ENCODE assay signal across 2 cellular contexts in the genomic region with DNA sequence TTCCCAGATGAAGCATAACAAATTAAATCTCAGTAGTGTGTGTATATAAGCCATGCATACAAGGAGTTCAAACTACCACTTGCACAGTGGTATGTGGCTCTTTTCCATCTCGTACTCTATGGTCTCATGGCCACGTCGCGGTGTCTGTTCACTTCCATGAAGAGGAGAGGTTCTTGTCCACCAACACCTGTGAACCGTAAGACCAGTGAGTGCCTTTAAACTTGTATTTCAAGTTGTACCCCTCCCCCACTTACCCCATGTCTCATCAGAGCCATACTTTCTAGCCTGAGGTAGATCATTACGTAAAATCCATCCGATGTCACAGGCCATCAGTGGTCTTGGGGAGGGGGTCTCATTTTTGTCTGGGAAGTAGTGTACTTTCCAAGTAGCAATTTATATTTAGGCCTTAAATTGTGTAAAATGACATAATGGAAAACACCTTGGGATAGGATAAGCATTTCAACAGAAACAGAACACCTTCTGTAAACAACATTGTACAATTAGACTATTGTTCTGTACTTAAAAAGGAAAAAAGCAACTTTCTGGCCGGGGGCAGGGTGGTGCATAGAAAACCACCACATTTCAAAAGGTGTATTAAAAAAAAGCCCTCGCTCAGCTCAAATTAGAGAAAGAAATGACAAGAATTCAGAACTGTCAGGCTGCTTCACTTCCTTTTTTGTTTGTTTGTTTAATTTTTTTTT.
TF ChIP-seq lines count a peak whose summit lies in the region.

No MANE protein-coding gene starts in this region.

TF ChIP-seq in HepG2, 621 proteins besides CTCF, POLR2A, EP300 and RAD21 (continued from another document):
- TF ChIP-seq, protein P1, sequence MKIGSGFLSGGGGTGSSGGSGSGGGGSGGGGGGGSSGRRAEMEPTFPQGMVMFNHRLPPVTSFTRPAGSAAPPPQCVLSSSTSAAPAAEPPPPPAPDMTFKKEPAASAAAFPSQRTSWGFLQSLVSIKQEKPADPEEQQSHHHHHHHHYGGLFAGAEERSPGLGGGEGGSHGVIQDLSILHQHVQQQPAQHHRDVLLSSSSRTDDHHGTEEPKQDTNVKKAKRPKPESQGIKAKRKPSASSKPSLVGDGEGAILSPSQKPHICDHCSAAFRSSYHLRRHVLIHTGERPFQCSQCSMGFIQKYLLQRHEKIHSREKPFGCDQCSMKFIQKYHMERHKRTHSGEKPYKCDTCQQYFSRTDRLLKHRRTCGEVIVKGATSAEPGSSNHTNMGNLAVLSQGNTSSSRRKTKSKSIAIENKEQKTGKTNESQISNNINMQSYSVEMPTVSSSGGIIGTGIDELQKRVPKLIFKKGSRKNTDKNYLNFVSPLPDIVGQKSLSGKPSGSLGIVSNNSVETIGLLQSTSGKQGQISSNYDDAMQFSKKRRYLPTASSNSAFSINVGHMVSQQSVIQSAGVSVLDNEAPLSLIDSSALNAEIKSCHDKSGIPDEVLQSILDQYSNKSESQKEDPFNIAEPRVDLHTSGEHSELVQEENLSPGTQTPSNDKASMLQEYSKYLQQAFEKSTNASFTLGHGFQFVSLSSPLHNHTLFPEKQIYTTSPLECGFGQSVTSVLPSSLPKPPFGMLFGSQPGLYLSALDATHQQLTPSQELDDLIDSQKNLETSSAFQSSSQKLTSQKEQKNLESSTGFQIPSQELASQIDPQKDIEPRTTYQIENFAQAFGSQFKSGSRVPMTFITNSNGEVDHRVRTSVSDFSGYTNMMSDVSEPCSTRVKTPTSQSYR (CRISPR knock-in tag; IDR thresholded peaks at IDR 0.05; ENCODE audit: borderline replicate concordance): 0 out of 2 replicates have a peak, but pooled peaks have one; percentile 29

TF ChIP-seq in WTC11, 78 proteins besides CTCF, POLR2A, EP300 and RAD21 (continued from another document):
- TF ChIP-seq PRDM15 (CRISPR knock-in tag; IDR thresholded peaks at IDR 0.05) (no peak), NFATC4 (CRISPR knock-in tag; IDR thresholded peaks at IDR 0.05) (no peak), NR1H2 (CRISPR knock-in tag; IDR thresholded peaks at IDR 0.05) (no peak), ZBTB21 (CRISPR knock-in tag; IDR thresholded peaks at IDR 0.05; ENCODE audit: borderline replicate concordance) (no peak), MXD4 (CRISPR knock-in tag; IDR thresholded peaks at IDR 0.05; ENCODE audit: borderline replicate concordance) (no peak), ATF3 (CRISPR knock-in tag; conservative IDR thresholded peaks at IDR 0.05) (no peak), TCF7 (CRISPR knock-in tag; IDR thresholded peaks at IDR 0.05; ENCODE audit: low read depth) (no peak), EMX1 (CRISPR knock-in tag; IDR thresholded peaks at IDR 0.05) (no peak), JUN (CRISPR knock-in tag; IDR thresholded peaks at IDR 0.05) (no peak), AR (CRISPR knock-in tag; IDR thresholded peaks at IDR 0.05) (no peak), CDX4 (CRISPR knock-in tag; IDR thresholded peaks at IDR 0.05; ENCODE audit: borderline replicate concordance) (no peak), ETV6 (CRISPR knock-in tag; IDR thresholded peaks at IDR 0.05) (no peak), CREB1 (CRISPR knock-in tag; IDR thresholded peaks at IDR 0.05) (no peak), NFE2L1 (CRISPR knock-in tag; IDR thresholded peaks at IDR 0.05) (no peak), ZNF232 (CRISPR knock-in tag; IDR thresholded peaks at IDR 0.05) (no peak)
- TF ChIP-seq, protein P2, sequence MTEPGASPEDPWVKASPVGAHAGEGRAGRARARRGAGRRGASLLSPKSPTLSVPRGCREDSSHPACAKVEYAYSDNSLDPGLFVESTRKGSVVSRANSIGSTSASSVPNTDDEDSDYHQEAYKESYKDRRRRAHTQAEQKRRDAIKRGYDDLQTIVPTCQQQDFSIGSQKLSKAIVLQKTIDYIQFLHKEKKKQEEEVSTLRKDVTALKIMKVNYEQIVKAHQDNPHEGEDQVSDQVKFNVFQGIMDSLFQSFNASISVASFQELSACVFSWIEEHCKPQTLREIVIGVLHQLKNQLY (CRISPR knock-in tag; IDR thresholded peaks at IDR 0.05): no peak
TF ChIP-seq in WTC11: peak in this region for 0.
